Comparison of ENCODE assay signal across 8 cellular contexts in genomic region chr14:51652168-51653095, GRCh38. TPM values are rescaled to one million over a fixed set of nuclear protein-coding genes. Genes with fewer than 3 reads are reported as not detected.
DNase-seq lines count a peak whose midpoint lies in the region; ATAC-seq, FAIRE-seq and TF ChIP-seq lines count a peak whose summit lies in the region.

No MANE protein-coding gene starts in this region.

- H3K9ac ChIP-seq in Karpas-422 (ENCODE audit: low read length), result peak overlapping the region; percentile 65

- peak; percentile 34 for DNase-seq in GM12892 (ENCODE audit: insufficient read length)
- peak; percentile 67 for DNase-seq in Karpas-422
- DNase-seq in activated gamma-delta T cell treated with anti-CD3 and anti-CD28 coated beads, Interleukin-2, amount 50 U/mL, for 16 hours (ENCODE audit: low read depth), result peak; percentile 9
- DNase-seq in head of caudate nucleus, result peak in 39 of 42 donors; percentile 17 to 72 (median 41)
- DNase-seq in ovary, result peak; percentile 47 to 71 (median 62)
- DNase-seq in NCI-H1048 (lab: John Stamatoyannopoulos, UW), result no peak
- no peak for DNase-seq in hepatic stellate cell (ENCODE audit: low spot score)

- H3K4me1 ChIP-seq in Karpas-422 (ENCODE audit: low read length), result peaks cover 21% of the 10 kb centered on the region
- peaks cover 9% of the 10 kb centered on the region for H3K4me1 ChIP-seq in ovary (ENCODE audit: insufficient read depth)

- H4K20me1 ChIP-seq in Karpas-422 (ENCODE audit: insufficient read depth, low read depth, low read length), result no peaks in the 10 kb centered on the region

- H3K9me2 ChIP-seq in Karpas-422 (replicated peaks; ENCODE audit: insufficient read depth, low read length), result no peaks in the 10 kb centered on the region

- no peak for TF ChIP-seq EP300 in ovary (IDR thresholded peaks at IDR 0.05)

- ATAC-seq in GM21786 (IDR thresholded peaks at IDR 0.05; ENCODE audit: unreplicated experiment), result peak; percentile 27

- peak overlapping the region; percentile 90 for H2AFZ ChIP-seq in Karpas-422 (ENCODE audit: low read length)

- H3K27me3 ChIP-seq in Karpas-422 (ENCODE audit: low read length) (no peaks in the 10 kb centered on the region), ovary (no peaks in the 10 kb centered on the region)

- H3K36me3 ChIP-seq in Karpas-422 (ENCODE audit: insufficient read depth, low read length) (no peaks in the 10 kb centered on the region), ovary (no peaks in the 10 kb centered on the region)

- WGBS in ovary, 3 donors, result 0% methylated on average over 49 to 75 of the region's 75 CpGs

- no peaks in the 10 kb centered on the region for H3K9me3 ChIP-seq in Karpas-422 (ENCODE audit: low read length)
- no peaks in the 10 kb centered on the region for H3K9me3 ChIP-seq in ovary

- intact Hi-C loops in head of caudate nucleus (cut with DNase I), result loop anchor here (5.0 kb wide), 2 partner anchors 130 to 370 kb away; no protein-coding TSS in a partner anchor
- intact Hi-C loops in ovary (cut with DNase I), result no loop called here

- no peak for TF ChIP-seq CTCF in ovary (IDR thresholded peaks at IDR 0.05)

- no peaks in the 10 kb centered on the region for H3K79me2 ChIP-seq in Karpas-422 (ENCODE audit: low read length)

- H3K4me3 ChIP-seq in Karpas-422 (ENCODE audit: low read length) (peak overlapping the region; percentile 75), ovary (peak overlapping the region; percentile 76)

- H3K4me2 ChIP-seq in Karpas-422 (ENCODE audit: low read depth, low read length, poor library complexity, severe bottlenecking), result peak overlapping the region; percentile 93

- no peak overlapping the region for H3K27ac ChIP-seq in Karpas-422 (ENCODE audit: low read length)
- peak overlapping the region; percentile 91 to 96 for H3K27ac ChIP-seq in ovary

- TF ChIP-seq POLR2A in GM12892 (IDR thresholded peaks at IDR 0.05; ENCODE audit: low read depth, low read length) (no peak), ovary (IDR thresholded peaks at IDR 0.05) (no peak)

- FAIRE-seq in GM12892 (lab: Jason Lieb, UNC), result no peak

RNA-seq across cellular contexts. Expression of gene FRMD6, which starts 0.7 kb away (rescaled TPM):
- polyA plus RNA-seq in GM12892 (2012; ENCODE audit: missing spikeins), result 1.3 TPM
- total RNA-seq in Karpas-422 (2014; rRNA removed; shearing (Covaris generic); ENCODE audit: low replicate concordance), result 0.37 and 1.1 TPM in 2 replicates
- total RNA-seq in ovary, result 10 to 100 TPM; 29.5 to 55.4 (median 33.3) TPM
- polyA plus RNA-seq in ovary, result 10 to 100 TPM; 15.3 to 79.2 TPM

Comparison
In these comparisons a context has a peak if more than half of its experiments do, and no peak if none do; other contexts are left out.
1. DNase-seq: peak in GM12892 (single experiment), Karpas-422 (single experiment), activated gamma-delta T cell treated with anti-CD3 and anti-CD28 coated beads, Interleukin-2, amount 50 U/mL, for 16 hours (single experiment), head of caudate nucleus (39 of 42) and ovary (5 of 5); none in NCI-H1048 (single experiment) and hepatic stellate cell (single experiment).
2. RNA of gene FRMD6, which starts 0.7 kb away (total RNA-seq): 29.5 to 55.4 TPM in ovary; 0.37 to 1.1 TPM in Karpas-422; every median in the first group is over 10 times any median in the second.